In genomic region chr11:1308745-1309497, GRCh38 we compare ENCODE assay signal across 8 cellular contexts. TPM values are rescaled to one million over a fixed set of nuclear protein-coding genes. Genes with fewer than 3 reads are reported as not detected.
DNase-seq lines count a peak whose midpoint lies in the region; ATAC-seq and TF ChIP-seq lines count a peak whose summit lies in the region.

No MANE protein-coding gene starts in this region.

- DNase-seq in 8988T (peak; percentile 69), WERI-Rb-1 (no peak), Right ventricle myocardium superior (no peak), sciatic nerve (ENCODE audit: low spot score) (no peak), activated gamma-delta T cell treated with Interleukin-2 at 50 U/mL for 16 hours (no peak), UCSD-AML1 (lab: John Stamatoyannopoulos, UW; ENCODE audit: unreplicated experiment) (no peak)

- no peak for TF ChIP-seq CTCF in WERI-Rb-1 (IDR thresholded peaks at IDR 0.05; ENCODE audit: low read depth, low read length)

- ATAC-seq in GM18861 (IDR thresholded peaks at IDR 0.05; ENCODE audit: unreplicated experiment): peak; percentile 30
- ATAC-seq in HG03060 (IDR thresholded peaks at IDR 0.05; ENCODE audit: low read depth, unreplicated experiment): peak; percentile 25
- peak; percentile 63 for ATAC-seq in Right ventricle myocardium superior (ENCODE audit: poor library complexity)
- peak; percentile 11 for ATAC-seq in sciatic nerve

- H3K27ac ChIP-seq in WERI-Rb-1: peak overlapping the region; percentile 80

- peak overlapping the region; percentile 62 for H3K4me3 ChIP-seq in WERI-Rb-1 (ENCODE audit: low read depth, low read length)

- peaks cover 23% of the 10 kb centered on the region for H3K9me3 ChIP-seq in WERI-Rb-1 (ENCODE audit: severe bottlenecking)

- peaks cover 19% of the 10 kb centered on the region for H3K36me3 ChIP-seq in WERI-Rb-1

- no peaks in the 10 kb centered on the region for H3K27me3 ChIP-seq in WERI-Rb-1 (ENCODE audit: insufficient read depth, low read depth, severe bottlenecking)

- intact Hi-C loops in Right ventricle myocardium superior (cut with DNase I) (loop anchor here (5.0 to 10.0 kb wide), 3 partner anchors 42 to 266 kb away; partner anchors contain the start of gene DUSP8), sciatic nerve (cut with DNase I) (no loop called here)

RNA-seq across cellular contexts. Expression of gene TOLLIP, which starts 0.5 kb away (rescaled TPM):
- total RNA-seq in Right ventricle myocardium superior (49.9 TPM), sciatic nerve (60.5 TPM)

Comparison
In these comparisons a context has a peak if more than half of its experiments do, and no peak if none do; other contexts are left out.
1. ATAC-seq: peak in every context shown above with its lines; median percentile 63 in Right ventricle myocardium superior; 30 in GM18861; 25 in HG03060; 11 in sciatic nerve.